1 cellular context compared by ENCODE assay signal in genomic region chr12:88693837-88694445, GRCh38.
TF ChIP-seq lines count a peak whose summit lies in the region.

No MANE protein-coding gene starts in this region.

TF ChIP-seq in WTC11, 78 proteins besides CTCF, POLR2A, EP300 and RAD21:
- TF ChIP-seq ATF6 (CRISPR knock-in tag; IDR thresholded peaks at IDR 0.05) (no peak), NFYB (CRISPR knock-in tag; conservative IDR thresholded peaks at IDR 0.05; ENCODE audit: low read depth) (no peak), PREB (CRISPR knock-in tag; IDR thresholded peaks at IDR 0.05; ENCODE audit: borderline replicate concordance) (no peak), ZMAT4 (CRISPR knock-in tag; IDR thresholded peaks at IDR 0.05) (no peak), ERG (CRISPR knock-in tag; IDR thresholded peaks at IDR 0.05) (no peak)
